In the genomic region with DNA sequence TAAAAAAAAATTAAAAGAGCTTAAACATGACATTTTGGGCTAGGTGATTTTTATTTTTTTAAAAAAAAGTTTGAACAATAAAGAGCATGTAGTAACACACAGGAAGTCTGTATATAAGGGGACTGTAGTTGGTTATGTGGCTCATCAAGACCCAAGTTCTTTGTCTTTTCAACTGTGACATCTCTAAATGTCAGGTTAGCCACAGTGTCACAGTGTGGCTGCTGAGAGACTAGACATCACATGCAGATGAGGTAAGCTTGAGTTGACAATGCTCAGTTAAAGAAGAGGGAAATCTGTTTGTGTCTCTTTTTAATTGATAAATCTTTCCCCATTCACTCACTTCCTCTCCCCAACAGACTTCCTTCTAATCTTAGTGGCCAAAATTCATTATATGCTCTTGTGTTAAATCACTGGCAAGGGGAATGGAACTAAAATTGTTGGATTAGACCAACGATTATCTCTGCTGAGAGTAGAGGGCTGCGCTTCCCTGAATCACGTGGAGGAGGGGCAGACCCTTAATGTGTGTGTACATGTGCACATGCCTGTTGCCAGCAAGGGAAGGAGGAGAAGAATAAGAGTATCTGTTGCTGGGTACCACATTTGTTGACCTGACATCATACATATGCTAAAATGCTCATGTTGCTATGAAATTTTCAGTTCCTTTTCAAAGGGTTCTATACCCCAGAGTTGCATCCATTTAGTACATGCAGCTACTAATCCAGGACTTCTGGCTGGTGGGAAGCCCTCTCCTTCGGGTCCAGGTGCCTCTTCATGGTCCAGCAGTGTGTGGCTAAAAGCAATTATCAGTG, we compare ENCODE assay signal across 1 cellular context.
TF ChIP-seq lines count a peak whose summit lies in the region.

No MANE protein-coding gene starts in this region.

TF ChIP-seq in GM23338, 12 proteins besides CTCF, POLR2A, EP300 and RAD21 (continued from another document):
- TF ChIP-seq, protein P1, sequence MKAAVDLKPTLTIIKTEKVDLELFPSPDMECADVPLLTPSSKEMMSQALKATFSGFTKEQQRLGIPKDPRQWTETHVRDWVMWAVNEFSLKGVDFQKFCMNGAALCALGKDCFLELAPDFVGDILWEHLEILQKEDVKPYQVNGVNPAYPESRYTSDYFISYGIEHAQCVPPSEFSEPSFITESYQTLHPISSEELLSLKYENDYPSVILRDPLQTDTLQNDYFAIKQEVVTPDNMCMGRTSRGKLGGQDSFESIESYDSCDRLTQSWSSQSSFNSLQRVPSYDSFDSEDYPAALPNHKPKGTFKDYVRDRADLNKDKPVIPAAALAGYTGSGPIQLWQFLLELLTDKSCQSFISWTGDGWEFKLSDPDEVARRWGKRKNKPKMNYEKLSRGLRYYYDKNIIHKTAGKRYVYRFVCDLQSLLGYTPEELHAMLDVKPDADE (IDR thresholded peaks at IDR 0.05), result no peak
- TF ChIP-seq, protein P2, sequence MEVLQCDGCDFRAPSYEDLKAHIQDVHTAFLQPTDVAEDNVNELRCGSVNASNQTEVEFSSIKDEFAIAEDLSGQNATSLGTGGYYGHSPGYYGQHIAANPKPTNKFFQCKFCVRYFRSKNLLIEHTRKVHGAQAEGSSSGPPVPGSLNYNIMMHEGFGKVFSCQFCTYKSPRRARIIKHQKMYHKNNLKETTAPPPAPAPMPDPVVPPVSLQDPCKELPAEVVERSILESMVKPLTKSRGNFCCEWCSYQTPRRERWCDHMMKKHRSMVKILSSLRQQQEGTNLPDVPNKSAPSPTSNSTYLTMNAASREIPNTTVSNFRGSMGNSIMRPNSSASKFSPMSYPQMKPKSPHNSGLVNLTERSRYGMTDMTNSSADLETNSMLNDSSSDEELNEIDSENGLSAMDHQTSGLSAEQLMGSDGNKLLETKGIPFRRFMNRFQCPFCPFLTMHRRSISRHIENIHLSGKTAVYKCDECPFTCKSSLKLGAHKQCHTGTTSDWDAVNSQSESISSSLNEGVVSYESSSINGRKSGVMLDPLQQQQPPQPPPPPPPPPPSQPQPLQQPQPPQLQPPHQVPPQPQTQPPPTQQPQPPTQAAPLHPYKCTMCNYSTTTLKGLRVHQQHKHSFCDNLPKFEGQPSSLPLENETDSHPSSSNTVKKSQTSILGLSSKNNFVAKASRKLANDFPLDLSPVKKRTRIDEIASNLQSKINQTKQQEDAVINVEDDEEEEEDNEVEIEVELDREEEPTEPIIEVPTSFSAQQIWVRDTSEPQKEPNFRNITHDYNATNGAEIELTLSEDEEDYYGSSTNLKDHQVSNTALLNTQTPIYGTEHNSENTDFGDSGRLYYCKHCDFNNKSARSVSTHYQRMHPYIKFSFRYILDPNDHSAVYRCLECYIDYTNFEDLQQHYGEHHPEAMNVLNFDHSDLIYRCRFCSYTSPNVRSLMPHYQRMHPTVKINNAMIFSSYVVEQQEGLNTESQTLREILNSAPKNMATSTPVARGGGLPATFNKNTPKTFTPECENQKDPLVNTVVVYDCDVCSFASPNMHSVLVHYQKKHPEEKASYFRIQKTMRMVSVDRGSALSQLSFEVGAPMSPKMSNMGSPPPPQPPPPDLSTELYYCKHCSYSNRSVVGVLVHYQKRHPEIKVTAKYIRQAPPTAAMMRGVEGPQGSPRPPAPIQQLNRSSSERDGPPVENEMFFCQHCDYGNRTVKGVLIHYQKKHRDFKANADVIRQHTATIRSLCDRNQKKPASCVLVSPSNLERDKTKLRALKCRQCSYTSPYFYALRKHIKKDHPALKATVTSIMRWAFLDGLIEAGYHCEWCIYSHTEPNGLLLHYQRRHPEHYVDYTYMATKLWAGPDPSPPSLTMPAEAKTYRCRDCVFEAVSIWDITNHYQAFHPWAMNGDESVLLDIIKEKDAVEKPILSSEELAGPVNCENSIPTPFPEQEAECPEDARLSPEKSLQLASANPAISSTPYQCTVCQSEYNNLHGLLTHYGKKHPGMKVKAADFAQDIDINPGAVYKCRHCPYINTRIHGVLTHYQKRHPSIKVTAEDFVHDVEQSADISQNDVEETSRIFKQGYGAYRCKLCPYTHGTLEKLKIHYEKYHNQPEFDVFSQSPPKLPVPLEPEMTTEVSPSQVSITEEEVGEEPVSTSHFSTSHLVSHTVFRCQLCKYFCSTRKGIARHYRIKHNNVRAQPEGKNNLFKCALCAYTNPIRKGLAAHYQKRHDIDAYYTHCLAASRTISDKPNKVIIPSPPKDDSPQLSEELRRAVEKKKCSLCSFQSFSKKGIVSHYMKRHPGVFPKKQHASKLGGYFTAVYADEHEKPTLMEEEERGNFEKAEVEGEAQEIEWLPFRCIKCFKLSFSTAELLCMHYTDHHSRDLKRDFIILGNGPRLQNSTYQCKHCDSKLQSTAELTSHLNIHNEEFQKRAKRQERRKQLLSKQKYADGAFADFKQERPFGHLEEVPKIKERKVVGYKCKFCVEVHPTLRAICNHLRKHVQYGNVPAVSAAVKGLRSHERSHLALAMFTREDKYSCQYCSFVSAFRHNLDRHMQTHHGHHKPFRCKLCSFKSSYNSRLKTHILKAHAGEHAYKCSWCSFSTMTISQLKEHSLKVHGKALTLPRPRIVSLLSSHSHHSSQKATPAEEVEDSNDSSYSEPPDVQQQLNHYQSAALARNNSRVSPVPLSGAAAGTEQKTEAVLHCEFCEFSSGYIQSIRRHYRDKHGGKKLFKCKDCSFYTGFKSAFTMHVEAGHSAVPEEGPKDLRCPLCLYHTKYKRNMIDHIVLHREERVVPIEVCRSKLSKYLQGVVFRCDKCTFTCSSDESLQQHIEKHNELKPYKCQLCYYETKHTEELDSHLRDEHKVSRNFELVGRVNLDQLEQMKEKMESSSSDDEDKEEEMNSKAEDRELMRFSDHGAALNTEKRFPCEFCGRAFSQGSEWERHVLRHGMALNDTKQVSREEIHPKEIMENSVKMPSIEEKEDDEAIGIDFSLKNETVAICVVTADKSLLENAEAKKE (CRISPR knock-in tag; IDR thresholded peaks at IDR 0.05), result no peak
